8 cellular contexts compared by ENCODE assay signal in the genomic region with DNA sequence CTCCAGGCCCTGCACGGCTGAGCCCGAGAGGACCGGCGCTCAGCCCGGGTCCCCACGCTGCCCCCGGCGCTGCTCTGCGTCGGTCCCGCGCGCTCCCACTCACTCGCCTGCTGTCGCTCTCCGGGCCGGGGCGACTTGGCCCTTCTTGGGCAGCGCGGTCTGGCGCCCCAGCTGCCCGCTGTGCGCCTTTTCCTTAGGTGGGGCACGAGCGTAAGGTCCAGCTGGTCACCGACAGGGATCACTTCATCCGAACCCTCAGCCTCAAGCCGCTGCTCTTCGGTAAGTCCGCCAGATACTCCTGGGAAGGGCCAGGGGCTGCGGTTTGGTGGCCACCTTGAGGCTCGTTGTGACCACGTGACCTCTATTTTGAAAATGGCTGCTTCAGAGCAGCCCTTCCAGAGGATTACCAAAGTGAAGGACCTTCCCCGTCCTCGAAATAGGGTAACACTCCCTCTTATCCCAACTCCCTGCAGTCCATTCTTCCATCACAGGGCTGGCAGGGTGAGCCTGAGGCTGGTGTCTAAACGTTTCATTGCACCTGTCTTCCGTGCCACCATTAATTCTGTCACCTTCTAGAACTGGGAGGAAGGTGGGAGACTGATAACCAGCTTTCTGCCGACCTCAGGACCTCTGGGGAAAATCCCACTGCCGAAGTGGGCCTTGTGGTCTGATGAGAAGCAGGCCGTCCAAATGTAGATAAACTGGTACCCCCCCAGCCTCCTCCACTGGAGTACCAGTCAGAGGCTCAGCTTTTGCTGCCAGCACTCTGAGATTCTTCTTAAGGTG. TPM values are rescaled to one million over a fixed set of nuclear protein-coding genes. Genes with fewer than 3 reads are reported as not detected.
DNase-seq lines count a peak whose midpoint lies in the region; ATAC-seq and TF ChIP-seq lines count a peak whose summit lies in the region.

No MANE protein-coding gene starts in this region.

- peaks cover 47% of the 10 kb centered on the region for H3K4me1 ChIP-seq in left ventricle myocardium inferior

- H3K27me3 ChIP-seq in AG04450 (ENCODE audit: control insufficient read depth, insufficient read depth, low read length) (no peaks in the 10 kb centered on the region), left ventricle myocardium inferior (ENCODE audit: low read depth) (no peaks in the 10 kb centered on the region)

- peak overlapping the region; percentile 31 for H3K27ac ChIP-seq in AG04450 (ENCODE audit: low read depth, low read length)
- H3K27ac ChIP-seq in left ventricle myocardium inferior (replicated peaks) = peak overlapping the region; percentile 92

- ATAC-seq in GM18909 (IDR thresholded peaks at IDR 0.05; ENCODE audit: poor library complexity, unreplicated experiment) = no peak

- H3K36me3 ChIP-seq in left ventricle myocardium inferior = peaks cover 7% of the 10 kb centered on the region

- peak overlapping the region; percentile 80 for H3K4me3 ChIP-seq in AG04450 (ENCODE audit: low read depth, low read length)
- peak overlapping the region; percentile 81 for H3K4me3 ChIP-seq in left ventricle myocardium inferior
- H3K4me3 ChIP-seq in retinal pigment epithelial cell (ENCODE audit: low read length) = peak overlapping the region; percentile 77

- CTCF ChIA-PET in AG04450 (lab: Charles Lee) = interaction anchor here (0.6 to 3.6 kb wide), 3 partner anchors 16 to 1619 kb away, joined by 3 to 18 read pairs (median 3); a partner anchor contains a TSS
- CTCF ChIA-PET in GM10248 (lab: Yijun Ruan, JAX) = interaction anchor here (0.9 to 6.8 kb wide), 7 partner anchors 11 to 458 kb away, joined by 3 to 41 read pairs (median 3); a partner anchor contains a TSS

- POLR2A ChIA-PET in AG04450 (lab: Yijun Ruan, JAX) = interaction anchor here (0.6 to 3.9 kb wide), 3 partner anchors 15 to 68 kb away, joined by 3 to 70 read pairs (median 11); a partner anchor contains a TSS
- POLR2A ChIA-PET in GM10248 (lab: Yijun Ruan, JAX) = interaction anchor here (0.7 to 1.7 kb wide), 4 partner anchors 16 to 39 kb away, joined by 3 to 7 read pairs (median 6); a partner anchor contains a TSS

- intact Hi-C loops in left ventricle myocardium inferior (cut with micrococcal nuclease) = no loop called here

- DNase-seq in AG04450 (ENCODE audit: low read depth, low spot score) (no peak), GM10248 (ENCODE audit: extremely low spot score) (peak; percentile 41), HT-29 (ENCODE audit: low spot score) (peak; percentile 34), left ventricle myocardium inferior (no peak), retinal pigment epithelial cell (ENCODE audit: low read depth) (no peak), T1000 (lab: John Stamatoyannopoulos, UW) (no peak)
- DNase-seq in activated effector memory CD4-positive, alpha-beta T cell treated with Interleukin-2 at 50 U/mL for 16 hours = peak; percentile 10

- TF ChIP-seq CTCF in AG04450 (IDR thresholded peaks at IDR 0.05; ENCODE audit: low read depth, low read length) (no peak), GM10248 (IDR thresholded peaks at IDR 0.05; ENCODE audit: control extremely low read depth, extremely low read depth, low read depth, missing control alignments) (no peak), left ventricle myocardium inferior (IDR thresholded peaks at IDR 0.05; ENCODE audit: borderline replicate concordance) (no peak), retinal pigment epithelial cell (conservative IDR thresholded peaks at IDR 0.05; ENCODE audit: low read depth, low read length) (no peak)

- H3K9me3 ChIP-seq in AG04450 (ENCODE audit: control insufficient read depth, insufficient read depth, low read length) = no peaks in the 10 kb centered on the region
- no peaks in the 10 kb centered on the region for H3K9me3 ChIP-seq in left ventricle myocardium inferior (replicated peaks)

RNA-seq across cellular contexts. Expression of a gene that starts 0.8 kb away (rescaled TPM):
- polyA plus RNA-seq in AG04450 (2011; rRNA removed) = 18.2 and 22.5 TPM in 2 replicates
- polyA minus RNA-seq in AG04450 (2011; rRNA and poly(A)+ RNA removed) = 24.2 and 25.8 TPM in 2 replicates
- total RNA-seq in HT-29 (2014; rRNA removed; shearing (Covaris generic)) = 61.2 and 67.7 TPM in 2 replicates
- 28.9 TPM for total RNA-seq in left ventricle myocardium inferior

RNA-seq across cellular contexts. Expression of a gene that starts 16.4 kb away (rescaled TPM):
- 101 and 117 TPM in 2 replicates for polyA plus RNA-seq in AG04450 (2011; rRNA removed)
- 106 and 161 TPM in 2 replicates for polyA minus RNA-seq in AG04450 (2011; rRNA and poly(A)+ RNA removed)
- total RNA-seq in HT-29 (2014; rRNA removed; shearing (Covaris generic)) = 82.3 and 87.1 TPM in 2 replicates
- 79.0 TPM for total RNA-seq in left ventricle myocardium inferior

RNA-seq across cellular contexts. Expression of a gene that starts 27.6 kb away (rescaled TPM):
- 42.4 and 55.6 TPM in 2 replicates for polyA plus RNA-seq in AG04450 (2011; rRNA removed)
- polyA minus RNA-seq in AG04450 (2011; rRNA and poly(A)+ RNA removed) = 45.6 and 57.1 TPM in 2 replicates
- total RNA-seq in HT-29 (2014; rRNA removed; shearing (Covaris generic)) = 42.2 and 45.4 TPM in 2 replicates
- total RNA-seq in left ventricle myocardium inferior = 11.8 TPM

RNA-seq across cellular contexts. Expression of a gene that starts 31.1 kb away (rescaled TPM):
- 47.0 and 69.2 TPM in 2 replicates for polyA plus RNA-seq in AG04450 (2011; rRNA removed)
- 49.2 and 70.0 TPM in 2 replicates for polyA minus RNA-seq in AG04450 (2011; rRNA and poly(A)+ RNA removed)
- 254 and 271 TPM in 2 replicates for total RNA-seq in HT-29 (2014; rRNA removed; shearing (Covaris generic))
- 159 TPM for total RNA-seq in left ventricle myocardium inferior

RNA-seq across cellular contexts. Expression of a gene that starts 38.4 kb away (rescaled TPM):
- polyA plus RNA-seq in AG04450 (2011; rRNA removed) = 268 and 284 TPM in 2 replicates
- polyA minus RNA-seq in AG04450 (2011; rRNA and poly(A)+ RNA removed) = 378 and 406 TPM in 2 replicates
- 265 and 282 TPM in 2 replicates for total RNA-seq in HT-29 (2014; rRNA removed; shearing (Covaris generic))
- total RNA-seq in left ventricle myocardium inferior = 46.9 TPM

Comparison
In these comparisons a context has a peak if more than half of its experiments do, and no peak if none do; other contexts are left out.
1. DNase-seq: peak in GM10248 (single experiment), HT-29 (single experiment) and activated effector memory CD4-positive, alpha-beta T cell treated with Interleukin-2 at 50 U/mL for 16 hours (single experiment); none in AG04450 (single experiment), left ventricle myocardium inferior (single experiment), retinal pigment epithelial cell (single experiment) and T1000 (single experiment).
2. Peak in every context shown above with its lines, with median percentiles within 50 percentile points of each other: H3K4me3 ChIP-seq.